In the genomic region with DNA sequence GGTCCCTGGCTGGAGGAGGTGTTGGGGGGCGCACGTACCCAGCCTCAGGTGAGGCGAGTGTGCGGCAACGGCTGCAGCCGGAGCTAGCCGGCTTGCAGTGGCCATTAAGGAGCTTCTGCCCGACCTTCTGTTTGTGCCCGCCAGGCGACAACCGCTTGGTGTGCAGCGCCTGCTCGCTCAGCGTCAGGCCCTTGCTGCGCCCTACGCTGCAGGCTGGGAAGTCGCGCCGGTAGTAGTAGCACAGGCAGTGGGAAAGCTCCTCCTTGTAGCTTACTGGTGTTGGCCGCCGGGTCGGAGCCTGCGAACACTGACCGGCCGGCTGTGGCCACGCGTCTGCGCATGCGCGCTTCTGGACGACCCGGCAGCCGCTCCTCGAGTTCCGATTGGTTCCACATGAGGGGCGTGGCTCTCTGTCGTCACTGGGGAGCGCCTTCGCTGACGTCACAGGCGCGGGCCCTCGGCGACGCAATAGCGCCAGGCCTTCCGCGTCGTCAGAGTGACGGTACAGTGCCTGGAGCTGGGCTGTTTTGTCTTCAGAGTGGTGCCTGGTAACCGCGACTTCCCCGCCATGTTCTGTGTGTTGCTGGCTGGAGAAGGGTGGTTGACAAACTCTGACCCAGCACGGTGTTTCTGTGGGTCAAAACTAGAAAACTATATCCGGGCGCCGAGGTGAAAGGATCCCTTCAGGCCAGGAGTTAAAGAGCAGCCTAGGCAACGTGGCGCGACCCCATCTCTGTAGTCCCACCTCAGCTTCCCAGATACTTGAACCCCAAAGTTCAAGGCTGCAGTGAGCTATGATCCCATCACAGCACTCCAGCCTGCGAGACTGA, we compare ENCODE assay signal across 1 cellular context.
A peak's percentile ranks its signal among the peaks of the same experiment; 100 is the strongest.
TF ChIP-seq lines count a peak whose summit lies in the region.

No MANE protein-coding gene starts in this region.

TF ChIP-seq in HepG2, 621 proteins besides CTCF, POLR2A, EP300 and RAD21 (continued from another document and continues in another):
- TF ChIP-seq, protein P1, sequence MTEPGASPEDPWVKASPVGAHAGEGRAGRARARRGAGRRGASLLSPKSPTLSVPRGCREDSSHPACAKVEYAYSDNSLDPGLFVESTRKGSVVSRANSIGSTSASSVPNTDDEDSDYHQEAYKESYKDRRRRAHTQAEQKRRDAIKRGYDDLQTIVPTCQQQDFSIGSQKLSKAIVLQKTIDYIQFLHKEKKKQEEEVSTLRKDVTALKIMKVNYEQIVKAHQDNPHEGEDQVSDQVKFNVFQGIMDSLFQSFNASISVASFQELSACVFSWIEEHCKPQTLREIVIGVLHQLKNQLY (CRISPR knock-in tag; IDR thresholded peaks at IDR 0.05) = 0 out of 2 replicates have a peak, but pooled peaks have one; percentile 19
- TF ChIP-seq, protein P2, sequence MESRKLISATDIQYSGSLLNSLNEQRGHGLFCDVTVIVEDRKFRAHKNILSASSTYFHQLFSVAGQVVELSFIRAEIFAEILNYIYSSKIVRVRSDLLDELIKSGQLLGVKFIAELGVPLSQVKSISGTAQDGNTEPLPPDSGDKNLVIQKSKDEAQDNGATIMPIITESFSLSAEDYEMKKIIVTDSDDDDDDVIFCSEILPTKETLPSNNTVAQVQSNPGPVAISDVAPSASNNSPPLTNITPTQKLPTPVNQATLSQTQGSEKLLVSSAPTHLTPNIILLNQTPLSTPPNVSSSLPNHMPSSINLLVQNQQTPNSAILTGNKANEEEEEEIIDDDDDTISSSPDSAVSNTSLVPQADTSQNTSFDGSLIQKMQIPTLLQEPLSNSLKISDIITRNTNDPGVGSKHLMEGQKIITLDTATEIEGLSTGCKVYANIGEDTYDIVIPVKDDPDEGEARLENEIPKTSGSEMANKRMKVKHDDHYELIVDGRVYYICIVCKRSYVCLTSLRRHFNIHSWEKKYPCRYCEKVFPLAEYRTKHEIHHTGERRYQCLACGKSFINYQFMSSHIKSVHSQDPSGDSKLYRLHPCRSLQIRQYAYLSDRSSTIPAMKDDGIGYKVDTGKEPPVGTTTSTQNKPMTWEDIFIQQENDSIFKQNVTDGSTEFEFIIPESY (CRISPR knock-in tag; IDR thresholded peaks at IDR 0.05) = peak; percentile 48; the same call in 1 of the 2 replicates
- TF ChIP-seq CENPT (CRISPR knock-in tag; IDR thresholded peaks at IDR 0.05; ENCODE audit: low read depth) = no peak
- no peak for TF ChIP-seq ESRRA (CRISPR knock-in tag; IDR thresholded peaks at IDR 0.05; ENCODE audit: low read depth)
- TF ChIP-seq, protein P3, sequence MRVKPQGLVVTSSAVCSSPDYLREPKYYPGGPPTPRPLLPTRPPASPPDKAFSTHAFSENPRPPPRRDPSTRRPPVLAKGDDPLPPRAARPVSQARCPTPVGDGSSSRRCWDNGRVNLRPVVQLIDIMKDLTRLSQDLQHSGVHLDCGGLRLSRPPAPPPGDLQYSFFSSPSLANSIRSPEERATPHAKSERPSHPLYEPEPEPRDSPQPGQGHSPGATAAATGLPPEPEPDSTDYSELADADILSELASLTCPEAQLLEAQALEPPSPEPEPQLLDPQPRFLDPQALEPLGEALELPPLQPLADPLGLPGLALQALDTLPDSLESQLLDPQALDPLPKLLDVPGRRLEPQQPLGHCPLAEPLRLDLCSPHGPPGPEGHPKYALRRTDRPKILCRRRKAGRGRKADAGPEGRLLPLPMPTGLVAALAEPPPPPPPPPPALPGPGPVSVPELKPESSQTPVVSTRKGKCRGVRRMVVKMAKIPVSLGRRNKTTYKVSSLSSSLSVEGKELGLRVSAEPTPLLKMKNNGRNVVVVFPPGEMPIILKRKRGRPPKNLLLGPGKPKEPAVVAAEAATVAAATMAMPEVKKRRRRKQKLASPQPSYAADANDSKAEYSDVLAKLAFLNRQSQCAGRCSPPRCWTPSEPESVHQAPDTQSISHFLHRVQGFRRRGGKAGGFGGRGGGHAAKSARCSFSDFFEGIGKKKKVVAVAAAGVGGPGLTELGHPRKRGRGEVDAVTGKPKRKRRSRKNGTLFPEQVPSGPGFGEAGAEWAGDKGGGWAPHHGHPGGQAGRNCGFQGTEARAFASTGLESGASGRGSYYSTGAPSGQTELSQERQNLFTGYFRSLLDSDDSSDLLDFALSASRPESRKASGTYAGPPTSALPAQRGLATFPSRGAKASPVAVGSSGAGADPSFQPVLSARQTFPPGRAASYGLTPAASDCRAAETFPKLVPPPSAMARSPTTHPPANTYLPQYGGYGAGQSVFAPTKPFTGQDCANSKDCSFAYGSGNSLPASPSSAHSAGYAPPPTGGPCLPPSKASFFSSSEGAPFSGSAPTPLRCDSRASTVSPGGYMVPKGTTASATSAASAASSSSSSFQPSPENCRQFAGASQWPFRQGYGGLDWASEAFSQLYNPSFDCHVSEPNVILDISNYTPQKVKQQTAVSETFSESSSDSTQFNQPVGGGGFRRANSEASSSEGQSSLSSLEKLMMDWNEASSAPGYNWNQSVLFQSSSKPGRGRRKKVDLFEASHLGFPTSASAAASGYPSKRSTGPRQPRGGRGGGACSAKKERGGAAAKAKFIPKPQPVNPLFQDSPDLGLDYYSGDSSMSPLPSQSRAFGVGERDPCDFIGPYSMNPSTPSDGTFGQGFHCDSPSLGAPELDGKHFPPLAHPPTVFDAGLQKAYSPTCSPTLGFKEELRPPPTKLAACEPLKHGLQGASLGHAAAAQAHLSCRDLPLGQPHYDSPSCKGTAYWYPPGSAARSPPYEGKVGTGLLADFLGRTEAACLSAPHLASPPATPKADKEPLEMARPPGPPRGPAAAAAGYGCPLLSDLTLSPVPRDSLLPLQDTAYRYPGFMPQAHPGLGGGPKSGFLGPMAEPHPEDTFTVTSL (CRISPR knock-in tag; IDR thresholded peaks at IDR 0.05; ENCODE audit: borderline replicate concordance) = no peak
- TF ChIP-seq, protein P4, sequence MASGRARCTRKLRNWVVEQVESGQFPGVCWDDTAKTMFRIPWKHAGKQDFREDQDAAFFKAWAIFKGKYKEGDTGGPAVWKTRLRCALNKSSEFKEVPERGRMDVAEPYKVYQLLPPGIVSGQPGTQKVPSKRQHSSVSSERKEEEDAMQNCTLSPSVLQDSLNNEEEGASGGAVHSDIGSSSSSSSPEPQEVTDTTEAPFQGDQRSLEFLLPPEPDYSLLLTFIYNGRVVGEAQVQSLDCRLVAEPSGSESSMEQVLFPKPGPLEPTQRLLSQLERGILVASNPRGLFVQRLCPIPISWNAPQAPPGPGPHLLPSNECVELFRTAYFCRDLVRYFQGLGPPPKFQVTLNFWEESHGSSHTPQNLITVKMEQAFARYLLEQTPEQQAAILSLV (CRISPR knock-in tag; IDR thresholded peaks at IDR 0.05; ENCODE audit: borderline replicate concordance) = peak; percentile 86; the same call in 1 of the 2 replicates
- TF ChIP-seq, protein P5, sequence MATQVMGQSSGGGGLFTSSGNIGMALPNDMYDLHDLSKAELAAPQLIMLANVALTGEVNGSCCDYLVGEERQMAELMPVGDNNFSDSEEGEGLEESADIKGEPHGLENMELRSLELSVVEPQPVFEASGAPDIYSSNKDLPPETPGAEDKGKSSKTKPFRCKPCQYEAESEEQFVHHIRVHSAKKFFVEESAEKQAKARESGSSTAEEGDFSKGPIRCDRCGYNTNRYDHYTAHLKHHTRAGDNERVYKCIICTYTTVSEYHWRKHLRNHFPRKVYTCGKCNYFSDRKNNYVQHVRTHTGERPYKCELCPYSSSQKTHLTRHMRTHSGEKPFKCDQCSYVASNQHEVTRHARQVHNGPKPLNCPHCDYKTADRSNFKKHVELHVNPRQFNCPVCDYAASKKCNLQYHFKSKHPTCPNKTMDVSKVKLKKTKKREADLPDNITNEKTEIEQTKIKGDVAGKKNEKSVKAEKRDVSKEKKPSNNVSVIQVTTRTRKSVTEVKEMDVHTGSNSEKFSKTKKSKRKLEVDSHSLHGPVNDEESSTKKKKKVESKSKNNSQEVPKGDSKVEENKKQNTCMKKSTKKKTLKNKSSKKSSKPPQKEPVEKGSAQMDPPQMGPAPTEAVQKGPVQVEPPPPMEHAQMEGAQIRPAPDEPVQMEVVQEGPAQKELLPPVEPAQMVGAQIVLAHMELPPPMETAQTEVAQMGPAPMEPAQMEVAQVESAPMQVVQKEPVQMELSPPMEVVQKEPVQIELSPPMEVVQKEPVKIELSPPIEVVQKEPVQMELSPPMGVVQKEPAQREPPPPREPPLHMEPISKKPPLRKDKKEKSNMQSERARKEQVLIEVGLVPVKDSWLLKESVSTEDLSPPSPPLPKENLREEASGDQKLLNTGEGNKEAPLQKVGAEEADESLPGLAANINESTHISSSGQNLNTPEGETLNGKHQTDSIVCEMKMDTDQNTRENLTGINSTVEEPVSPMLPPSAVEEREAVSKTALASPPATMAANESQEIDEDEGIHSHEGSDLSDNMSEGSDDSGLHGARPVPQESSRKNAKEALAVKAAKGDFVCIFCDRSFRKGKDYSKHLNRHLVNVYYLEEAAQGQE (IDR thresholded peaks at IDR 0.05; ENCODE audit: borderline replicate concordance in 1 of 2, low read depth in 1 of 2, low read length in 2 of 2) = peak in 1 of 2 experiments; percentile 51; a peak in 1 of 4 replicates
- TF ChIP-seq, protein P6, sequence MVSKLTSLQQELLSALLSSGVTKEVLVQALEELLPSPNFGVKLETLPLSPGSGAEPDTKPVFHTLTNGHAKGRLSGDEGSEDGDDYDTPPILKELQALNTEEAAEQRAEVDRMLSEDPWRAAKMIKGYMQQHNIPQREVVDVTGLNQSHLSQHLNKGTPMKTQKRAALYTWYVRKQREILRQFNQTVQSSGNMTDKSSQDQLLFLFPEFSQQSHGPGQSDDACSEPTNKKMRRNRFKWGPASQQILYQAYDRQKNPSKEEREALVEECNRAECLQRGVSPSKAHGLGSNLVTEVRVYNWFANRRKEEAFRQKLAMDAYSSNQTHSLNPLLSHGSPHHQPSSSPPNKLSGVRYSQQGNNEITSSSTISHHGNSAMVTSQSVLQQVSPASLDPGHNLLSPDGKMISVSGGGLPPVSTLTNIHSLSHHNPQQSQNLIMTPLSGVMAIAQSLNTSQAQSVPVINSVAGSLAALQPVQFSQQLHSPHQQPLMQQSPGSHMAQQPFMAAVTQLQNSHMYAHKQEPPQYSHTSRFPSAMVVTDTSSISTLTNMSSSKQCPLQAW (CRISPR knock-in tag; IDR thresholded peaks at IDR 0.05) = peak; percentile 80; the same call in 1 of the 2 replicates
- peak; percentile 73; the same call in 1 of the 2 replicates for TF ChIP-seq ZNF724P (CRISPR knock-in tag; IDR thresholded peaks at IDR 0.05; ENCODE audit: borderline replicate concordance)
- no peak for TF ChIP-seq SYNCRIP (IDR thresholded peaks at IDR 0.05; ENCODE audit: insufficient read depth, low read depth, low read length)
- no peak for TF ChIP-seq ZNF12 (CRISPR knock-in tag; IDR thresholded peaks at IDR 0.05)
- TF ChIP-seq ZNF44 (CRISPR knock-in tag; IDR thresholded peaks at IDR 0.05) = peak; percentile 94; the same call in 1 of the 2 replicates
- TF ChIP-seq, protein P7, sequence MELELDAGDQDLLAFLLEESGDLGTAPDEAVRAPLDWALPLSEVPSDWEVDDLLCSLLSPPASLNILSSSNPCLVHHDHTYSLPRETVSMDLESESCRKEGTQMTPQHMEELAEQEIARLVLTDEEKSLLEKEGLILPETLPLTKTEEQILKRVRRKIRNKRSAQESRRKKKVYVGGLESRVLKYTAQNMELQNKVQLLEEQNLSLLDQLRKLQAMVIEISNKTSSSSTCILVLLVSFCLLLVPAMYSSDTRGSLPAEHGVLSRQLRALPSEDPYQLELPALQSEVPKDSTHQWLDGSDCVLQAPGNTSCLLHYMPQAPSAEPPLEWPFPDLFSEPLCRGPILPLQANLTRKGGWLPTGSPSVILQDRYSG (CRISPR knock-in tag; IDR thresholded peaks at IDR 0.05) = 0 out of 2 replicates have a peak, but pooled peaks have one; percentile 11
- TF ChIP-seq TRIM24 (CRISPR knock-in tag; IDR thresholded peaks at IDR 0.05) = no peak
- peak; percentile 66 for TF ChIP-seq SP2 (CRISPR knock-in tag; IDR thresholded peaks at IDR 0.05)
- TF ChIP-seq ATRX (CRISPR knock-in tag; IDR thresholded peaks at IDR 0.05; ENCODE audit: borderline replicate concordance) = no peak
- peak; percentile 77; the same call in 1 of the 2 replicates for TF ChIP-seq ELF3 (CRISPR knock-in tag; IDR thresholded peaks at IDR 0.05)
- TF ChIP-seq, protein P8, sequence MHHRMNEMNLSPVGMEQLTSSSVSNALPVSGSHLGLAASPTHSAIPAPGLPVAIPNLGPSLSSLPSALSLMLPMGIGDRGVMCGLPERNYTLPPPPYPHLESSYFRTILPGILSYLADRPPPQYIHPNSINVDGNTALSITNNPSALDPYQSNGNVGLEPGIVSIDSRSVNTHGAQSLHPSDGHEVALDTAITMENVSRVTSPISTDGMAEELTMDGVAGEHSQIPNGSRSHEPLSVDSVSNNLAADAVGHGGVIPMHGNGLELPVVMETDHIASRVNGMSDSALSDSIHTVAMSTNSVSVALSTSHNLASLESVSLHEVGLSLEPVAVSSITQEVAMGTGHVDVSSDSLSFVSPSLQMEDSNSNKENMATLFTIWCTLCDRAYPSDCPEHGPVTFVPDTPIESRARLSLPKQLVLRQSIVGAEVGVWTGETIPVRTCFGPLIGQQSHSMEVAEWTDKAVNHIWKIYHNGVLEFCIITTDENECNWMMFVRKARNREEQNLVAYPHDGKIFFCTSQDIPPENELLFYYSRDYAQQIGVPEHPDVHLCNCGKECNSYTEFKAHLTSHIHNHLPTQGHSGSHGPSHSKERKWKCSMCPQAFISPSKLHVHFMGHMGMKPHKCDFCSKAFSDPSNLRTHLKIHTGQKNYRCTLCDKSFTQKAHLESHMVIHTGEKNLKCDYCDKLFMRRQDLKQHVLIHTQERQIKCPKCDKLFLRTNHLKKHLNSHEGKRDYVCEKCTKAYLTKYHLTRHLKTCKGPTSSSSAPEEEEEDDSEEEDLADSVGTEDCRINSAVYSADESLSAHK (CRISPR knock-in tag; IDR thresholded peaks at IDR 0.05; ENCODE audit: borderline replicate concordance) = no peak
- TF ChIP-seq ZNF552 (CRISPR knock-in tag; IDR thresholded peaks at IDR 0.05; ENCODE audit: borderline replicate concordance) = no peak; the same call in 1 of the 2 replicates
- TF ChIP-seq, protein P9, sequence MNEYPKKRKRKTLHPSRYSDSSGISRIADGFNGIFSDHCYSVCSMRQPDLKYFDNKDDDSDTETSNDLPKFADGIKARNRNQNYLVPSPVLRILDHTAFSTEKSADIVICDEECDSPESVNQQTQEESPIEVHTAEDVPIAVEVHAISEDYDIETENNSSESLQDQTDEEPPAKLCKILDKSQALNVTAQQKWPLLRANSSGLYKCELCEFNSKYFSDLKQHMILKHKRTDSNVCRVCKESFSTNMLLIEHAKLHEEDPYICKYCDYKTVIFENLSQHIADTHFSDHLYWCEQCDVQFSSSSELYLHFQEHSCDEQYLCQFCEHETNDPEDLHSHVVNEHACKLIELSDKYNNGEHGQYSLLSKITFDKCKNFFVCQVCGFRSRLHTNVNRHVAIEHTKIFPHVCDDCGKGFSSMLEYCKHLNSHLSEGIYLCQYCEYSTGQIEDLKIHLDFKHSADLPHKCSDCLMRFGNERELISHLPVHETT (CRISPR knock-in tag; conservative IDR thresholded peaks at IDR 0.05) = peak; percentile 68
- TF ChIP-seq MIXL1 (CRISPR knock-in tag; IDR thresholded peaks at IDR 0.05) = no peak
- TF ChIP-seq IRF2 (CRISPR knock-in tag; IDR thresholded peaks at IDR 0.05) = peak; percentile 93
- TF ChIP-seq, protein P10, sequence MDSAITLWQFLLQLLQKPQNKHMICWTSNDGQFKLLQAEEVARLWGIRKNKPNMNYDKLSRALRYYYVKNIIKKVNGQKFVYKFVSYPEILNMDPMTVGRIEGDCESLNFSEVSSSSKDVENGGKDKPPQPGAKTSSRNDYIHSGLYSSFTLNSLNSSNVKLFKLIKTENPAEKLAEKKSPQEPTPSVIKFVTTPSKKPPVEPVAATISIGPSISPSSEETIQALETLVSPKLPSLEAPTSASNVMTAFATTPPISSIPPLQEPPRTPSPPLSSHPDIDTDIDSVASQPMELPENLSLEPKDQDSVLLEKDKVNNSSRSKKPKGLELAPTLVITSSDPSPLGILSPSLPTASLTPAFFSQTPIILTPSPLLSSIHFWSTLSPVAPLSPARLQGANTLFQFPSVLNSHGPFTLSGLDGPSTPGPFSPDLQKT (CRISPR knock-in tag; IDR thresholded peaks at IDR 0.05; ENCODE audit: borderline replicate concordance) = no peak
- peak; percentile 51; the same call in 1 of the 2 replicates for TF ChIP-seq ZNF614 (CRISPR knock-in tag; IDR thresholded peaks at IDR 0.05; ENCODE audit: borderline replicate concordance)
- TF ChIP-seq, protein P11, sequence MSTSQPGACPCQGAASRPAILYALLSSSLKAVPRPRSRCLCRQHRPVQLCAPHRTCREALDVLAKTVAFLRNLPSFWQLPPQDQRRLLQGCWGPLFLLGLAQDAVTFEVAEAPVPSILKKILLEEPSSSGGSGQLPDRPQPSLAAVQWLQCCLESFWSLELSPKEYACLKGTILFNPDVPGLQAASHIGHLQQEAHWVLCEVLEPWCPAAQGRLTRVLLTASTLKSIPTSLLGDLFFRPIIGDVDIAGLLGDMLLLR (CRISPR knock-in tag; IDR thresholded peaks at IDR 0.05) = no peak
